In genomic region chr6:121760191-121760590, GRCh38 we compare ENCODE assay signal across 18 cellular contexts.
"Had no signal": no experiment of that assay in that cellular context is flagged by ENCODE, and none has a peak within 500 bp of the region (broad histone marks: within the 10 kb centered on the region; RNA-seq: fewer than 3 reads in every experiment).

No MANE protein-coding gene starts in this region.

- H3K36me3 ChIP-seq: heart left ventricle, pancreas, tibial nerve, upper lobe of right lung, vagina had no signal

- FAIRE-seq: frontal cortex, pancreas had no signal

- DNase-seq: effector memory CD4-positive, alpha-beta T cell; heart left ventricle; hippocampal formation; kidney glomerular epithelial cell; naive thymus-derived CD4-positive, alpha-beta T cell; nephron progenitor cell; nucleus accumbens; pancreas; stimulated activated CD4-positive, alpha-beta T cell treated with anti-CD3 and anti-CD28 coated beads, Interleukin-4, amount 100 ng/mL, for 1 hour; stimulated activated CD8-positive, alpha-beta memory T cell treated with anti-CD3 and anti-CD28 coated beads, Interleukin-4, amount 100 ng/mL, for 48 hours; testis; upper lobe of right lung had no signal

- H3K27me3 ChIP-seq: heart left ventricle, pancreas, testis, tibial nerve, upper lobe of right lung, vagina had no signal

- H3K27ac ChIP-seq: pancreas, testis, tibial nerve, upper lobe of right lung had no signal

- H3K4me1 ChIP-seq: pancreas, testis, tibial nerve, upper lobe of right lung had no signal

- H3K4me3 ChIP-seq: heart left ventricle, pancreas, smooth muscle cell, testis, tibial nerve, upper lobe of right lung, vagina had no signal

- H3K9me3 ChIP-seq: pancreas, testis, upper lobe of right lung, vagina had no signal

- ATAC-seq: heart left ventricle; naive thymus-derived CD4-positive, alpha-beta T cell; pancreas; right cardiac atrium; stimulated activated effector memory CD8-positive, alpha-beta T cell treated with anti-CD3 and anti-CD28 coated beads, Interleukin-12 subunit alpha, Interleukin-12 subunit beta, amount 100 ng/mL, for 72 hours; upper lobe of right lung had no signal

- H3K4me2 ChIP-seq: smooth muscle cell had no signal
